Comparison of ENCODE assay signal across 14 cellular contexts in the genomic region with DNA sequence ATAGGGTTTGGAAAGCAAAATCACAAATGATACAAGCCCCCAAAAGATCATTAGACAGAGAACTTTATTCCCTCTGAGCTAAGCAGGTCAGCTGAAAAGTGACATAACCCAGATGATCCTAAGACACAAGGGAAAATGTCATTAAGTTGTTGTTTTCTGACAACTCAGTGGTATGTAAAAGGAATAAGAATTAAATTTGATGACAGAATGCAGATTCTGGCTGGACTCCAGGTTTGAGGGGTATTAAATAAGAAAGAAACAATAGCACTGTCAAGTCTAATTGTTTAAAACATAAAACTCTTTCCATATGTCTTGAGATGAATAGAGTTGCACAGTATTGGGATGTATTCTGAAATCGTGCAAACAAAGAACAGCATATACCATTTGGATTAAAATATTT.
DNase-seq lines count a peak whose midpoint lies in the region; ATAC-seq and TF ChIP-seq lines count a peak whose summit lies in the region.
"Had no signal": no experiment of that assay in that cellular context is flagged by ENCODE, and none has a peak within 500 bp of the region (broad histone marks: within the 10 kb centered on the region; RNA-seq: fewer than 3 reads in every experiment).

No MANE protein-coding gene starts in this region.

- no peaks in the 10 kb centered on the region for H3K36me3 ChIP-seq in BE2C
- no peaks in the 10 kb centered on the region for H3K36me3 ChIP-seq in HAP-1 (replicated peaks)
- H3K36me3 ChIP-seq in GM23338 (ENCODE audit: insufficient read depth), result no peaks in the 10 kb centered on the region
- H3K36me3 ChIP-seq: BLaER1 treated with 17β-estradiol and CSF1 and Interleukin-3, amounts not matched to agents 10 nM and 100 nM had no signal

- ATAC-seq in GM23338, result no peak
- ATAC-seq: CD8-positive, alpha-beta T cell had no signal

- no peaks in the 10 kb centered on the region for H3K36me3 Mint-ChIP-seq in GM23338 (ENCODE audit: low read depth)
- H3K36me3 Mint-ChIP-seq: CD8-positive, alpha-beta T cell had no signal

- peaks cover 2% of the 10 kb centered on the region; the same call in 1 of the 3 replicates for H3K9me3 Mint-ChIP-seq in GM23338

- TF ChIP-seq CTCF in BE2C (IDR thresholded peaks at IDR 0.05; ENCODE audit: low read depth, low read length) (no peak), GM23338 (conservative IDR thresholded peaks at IDR 0.05; ENCODE audit: low read depth in 2 of 2) (no peak)

- H3K27me3 ChIP-seq in BE2C (no peaks in the 10 kb centered on the region), HAP-1 (ENCODE audit: low read depth) (no peaks in the 10 kb centered on the region), GM23338 (ENCODE audit: insufficient read depth) (no peaks in the 10 kb centered on the region)
- H3K27me3 ChIP-seq: BLaER1 treated with 17β-estradiol and CSF1 and Interleukin-3, amounts not matched to agents 10 nM and 100 nM had no signal

- H3K9me3 ChIP-seq in BE2C (no peaks in the 10 kb centered on the region), HAP-1 (no peaks in the 10 kb centered on the region)
- H3K9me3 ChIP-seq: Caco-2 had no signal

- H3K4me1 ChIP-seq in BE2C (peaks cover 39% of the 10 kb centered on the region), HAP-1 (peaks cover 14% of the 10 kb centered on the region), GM23338 (ENCODE audit: insufficient read depth) (no peaks in the 10 kb centered on the region)
- H3K4me1 ChIP-seq: BLaER1 treated with 17β-estradiol and CSF1 and Interleukin-3, amounts not matched to agents 10 nM and 100 nM; Caco-2 had no signal

- in situ Hi-C loops in HAP-1 (cut with MboI; ENCODE audit: low sequenced_read_pairs), result no loop called here

- H4K20me1 ChIP-seq in GM23338 (replicated peaks; ENCODE audit: insufficient read depth), result no peaks in the 10 kb centered on the region
- H4K20me1 ChIP-seq: BLaER1 treated with 17β-estradiol and CSF1 and Interleukin-3, amounts not matched to agents 10 nM and 100 nM had no signal

- H3K4me3 Mint-ChIP-seq in GM23338, result no peak overlapping the region
- H3K4me3 Mint-ChIP-seq: CD4-positive, alpha-beta T cell; CD8-positive, alpha-beta T cell had no signal

- no peak overlapping the region for H2AFZ ChIP-seq in GM23338

- H3K4me3 ChIP-seq in BE2C (ENCODE audit: low read depth, low read length) (no peak overlapping the region), HAP-1 (no peak overlapping the region), GM23338 (no peak overlapping the region)
- H3K4me3 ChIP-seq: BLaER1 treated with 17β-estradiol and CSF1 and Interleukin-3, amounts not matched to agents 10 nM and 100 nM had no signal

- no peak overlapping the region for H3K27ac ChIP-seq in GM23338 (ENCODE audit: low read depth)
- H3K27ac ChIP-seq: BLaER1 treated with 17β-estradiol and CSF1 and Interleukin-3, amounts not matched to agents 10 nM and 100 nM; C4-2B had no signal

- no peaks in the 10 kb centered on the region for H3K9me2 ChIP-seq in GM23338 (ENCODE audit: insufficient read depth)

- H3K4me2 ChIP-seq in GM23338, result no peak overlapping the region
- H3K4me2 ChIP-seq: BLaER1 treated with 17β-estradiol and CSF1 and Interleukin-3, amounts not matched to agents 10 nM and 100 nM had no signal

- H3K27ac Mint-ChIP-seq in GM23338, result no peak overlapping the region
- H3K27ac Mint-ChIP-seq: CD4-positive, alpha-beta T cell; CD8-positive, alpha-beta T cell had no signal

- H3K79me2 ChIP-seq in GM23338 (replicated peaks; ENCODE audit: insufficient read depth), result no peaks in the 10 kb centered on the region

- no peaks in the 10 kb centered on the region; the same call in 1 of the 3 replicates for H3K4me1 Mint-ChIP-seq in GM23338

- H3F3A ChIP-seq in GM23338 (replicated peaks; ENCODE audit: low read depth), result no peaks in the 10 kb centered on the region

- peak; percentile 62 for DNase-seq in BE2C
- DNase-seq in HAP-1 (ENCODE audit: low spot score in 2 of 2), result peak; percentile 5 to 33
- DNase-seq in SK-N-DZ (ENCODE audit: low spot score), result peak; percentile 76
- DNase-seq in T-helper 2 cell, result no peak
- no peak for DNase-seq in GM23338 (ENCODE audit: low spot score)
- DNase-seq: 8988T; Caco-2; Calu3; CD4-positive, alpha-beta T cell; CD8-positive, alpha-beta T cell; DMS79 treated with DMSO at 0.1 percent for 48 hours; GF-D8 had no signal

- H3K27me3 Mint-ChIP-seq in GM23338 (ENCODE audit: insufficient read depth, low read depth, poor library complexity), result no peaks in the 10 kb centered on the region
- H3K27me3 Mint-ChIP-seq: CD4-positive, alpha-beta T cell had no signal

TF ChIP-seq in GM23338, 12 proteins besides CTCF, POLR2A, EP300 and RAD21:
- TF ChIP-seq STAT1 (IDR thresholded peaks at IDR 0.05; ENCODE audit: unreplicated experiment) (no peak), EZH2phosphoT487 (IDR thresholded peaks at IDR 0.05; ENCODE audit: unreplicated experiment) (no peak)
- TF ChIP-seq, protein P1, sequence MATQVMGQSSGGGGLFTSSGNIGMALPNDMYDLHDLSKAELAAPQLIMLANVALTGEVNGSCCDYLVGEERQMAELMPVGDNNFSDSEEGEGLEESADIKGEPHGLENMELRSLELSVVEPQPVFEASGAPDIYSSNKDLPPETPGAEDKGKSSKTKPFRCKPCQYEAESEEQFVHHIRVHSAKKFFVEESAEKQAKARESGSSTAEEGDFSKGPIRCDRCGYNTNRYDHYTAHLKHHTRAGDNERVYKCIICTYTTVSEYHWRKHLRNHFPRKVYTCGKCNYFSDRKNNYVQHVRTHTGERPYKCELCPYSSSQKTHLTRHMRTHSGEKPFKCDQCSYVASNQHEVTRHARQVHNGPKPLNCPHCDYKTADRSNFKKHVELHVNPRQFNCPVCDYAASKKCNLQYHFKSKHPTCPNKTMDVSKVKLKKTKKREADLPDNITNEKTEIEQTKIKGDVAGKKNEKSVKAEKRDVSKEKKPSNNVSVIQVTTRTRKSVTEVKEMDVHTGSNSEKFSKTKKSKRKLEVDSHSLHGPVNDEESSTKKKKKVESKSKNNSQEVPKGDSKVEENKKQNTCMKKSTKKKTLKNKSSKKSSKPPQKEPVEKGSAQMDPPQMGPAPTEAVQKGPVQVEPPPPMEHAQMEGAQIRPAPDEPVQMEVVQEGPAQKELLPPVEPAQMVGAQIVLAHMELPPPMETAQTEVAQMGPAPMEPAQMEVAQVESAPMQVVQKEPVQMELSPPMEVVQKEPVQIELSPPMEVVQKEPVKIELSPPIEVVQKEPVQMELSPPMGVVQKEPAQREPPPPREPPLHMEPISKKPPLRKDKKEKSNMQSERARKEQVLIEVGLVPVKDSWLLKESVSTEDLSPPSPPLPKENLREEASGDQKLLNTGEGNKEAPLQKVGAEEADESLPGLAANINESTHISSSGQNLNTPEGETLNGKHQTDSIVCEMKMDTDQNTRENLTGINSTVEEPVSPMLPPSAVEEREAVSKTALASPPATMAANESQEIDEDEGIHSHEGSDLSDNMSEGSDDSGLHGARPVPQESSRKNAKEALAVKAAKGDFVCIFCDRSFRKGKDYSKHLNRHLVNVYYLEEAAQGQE (IDR thresholded peaks at IDR 0.05; ENCODE audit: unreplicated experiment), result no peak

Comparison
In these comparisons a context has a peak if more than half of its experiments do, and no peak if none do; other contexts are left out.
1. DNase-seq: peak in BE2C (single experiment), HAP-1 (2 of 2) and SK-N-DZ (single experiment); none in T-helper 2 cell (0 of 5) and GM23338 (single experiment).